Comparison of ENCODE assay signal across 19 cellular contexts in genomic region chr18:74589820-74590219, GRCh38. TPM values are rescaled to one million over a fixed set of nuclear protein-coding genes. Genes with fewer than 3 reads are reported as not detected.
"Had no signal": no experiment of that assay in that cellular context is flagged by ENCODE, and none has a peak within 500 bp of the region (broad histone marks: within the 10 kb centered on the region; RNA-seq: fewer than 3 reads in every experiment).

No MANE protein-coding gene starts in this region.

- H3K27me3 ChIP-seq: ascending aorta had no signal

- FAIRE-seq: urothelium cell line had no signal

- H3K9me3 Mint-ChIP-seq: activated naive CD4-positive, alpha-beta T cell treated with anti-CD3 and anti-CD28 coated beads, Interleukin-2, amount 50 U/mL, for 24 hours; central memory CD8-positive, alpha-beta T cell; nephron progenitor cell had no signal

- H3K27ac Mint-ChIP-seq: activated naive CD4-positive, alpha-beta T cell treated with anti-CD3 and anti-CD28 coated beads, Interleukin-2, amount 50 U/mL, for 24 hours; nephron progenitor cell had no signal

- H3K4me3 Mint-ChIP-seq: activated naive CD4-positive, alpha-beta T cell treated with anti-CD3 and anti-CD28 coated beads, Interleukin-2, amount 50 U/mL, for 24 hours; central memory CD8-positive, alpha-beta T cell; nephron progenitor cell had no signal

- DNase-seq: activated CD4-positive, alpha-beta T cell treated with anti-CD3 and anti-CD28 coated beads, Interleukin-2, amount 50 U/mL, for 1 hour; activated CD8-positive, alpha-beta memory T cell treated with anti-CD3 and anti-CD28 coated beads for 24 hours; activated CD8-positive, alpha-beta memory T cell treated with anti-CD3 and anti-CD28 coated beads, Interleukin-2, amount 50 U/mL, for 48 hours; activated effector memory CD4-positive, alpha-beta T cell treated with Interleukin-2 at 50 U/mL for 16 hours; activated T-cell treated with anti-CD3 and anti-CD28 coated beads, Interleukin-2, amount 50 U/mL, for 48 hours; hypothalamus; islet precursor cell; mammary epithelial cell; midbrain; nephron progenitor cell; occipital lobe; posterior cingulate gyrus; stimulated activated naive CD4-positive, alpha-beta T cell had no signal

- ATAC-seq: activated CD4-positive, CD25-positive, alpha-beta regulatory T cell treated with anti-CD3 and anti-CD28 coated beads, Interleukin-2, amount 50 U/mL, for 24 hours had no signal

- H3K27ac ChIP-seq: ascending aorta, coronary artery had no signal

- H3K4me1 ChIP-seq: ascending aorta had no signal

- H3K4me3 ChIP-seq: ascending aorta, coronary artery had no signal

RNA-seq across cellular contexts. Expression of gene CNDP1, which starts 55.5 kb away (rescaled TPM):
- total RNA-seq: ascending aorta had no signal
- polyA plus RNA-seq: mammary epithelial cell had no signal
